Comparison of ENCODE assay signal across 8 cellular contexts in genomic region chr12:120086801-120087621, GRCh38. TPM values are rescaled to one million over a fixed set of nuclear protein-coding genes. Genes with fewer than 3 reads are reported as not detected.
DNase-seq lines count a peak whose midpoint lies in the region; ATAC-seq and TF ChIP-seq lines count a peak whose summit lies in the region.

No MANE protein-coding gene starts in this region.

- no peaks in the 10 kb centered on the region for H4K20me1 ChIP-seq in GM23248 (ENCODE audit: insufficient read depth)

- no peaks in the 10 kb centered on the region for H3K79me2 ChIP-seq in GM23248 (ENCODE audit: insufficient read depth)

- peak; percentile 97 for ATAC-seq in activated T-helper 17 cell treated with anti-CD3 and anti-CD28 coated beads, Interleukin-2, amount 50 U/mL, for 72 hours (replicated peaks)
- peak; percentile 92 to 96 (median 92) for ATAC-seq in natural killer cell

- H2AFZ ChIP-seq in GM23248: peak overlapping the region; percentile 78

- no peaks in the 10 kb centered on the region for H3K27me3 ChIP-seq in GM23248 (replicated peaks; ENCODE audit: insufficient read depth)

- whole genome bisulfite sequencing in GM23248 (ENCODE audit: low coverage in 1 of 2, low lambda C conversion rate in 2 of 2, missing lambda C conversion rate in 2 of 2), 2 experiments: 1% methylated on average over 54 to 55 of the region's 55 CpGs

- peak overlapping the region; percentile 69 for H3K9ac ChIP-seq in GM23248

- H3K9me3 Mint-ChIP-seq in activated T-helper 17 cell treated with anti-CD3 and anti-CD28 coated beads, Interleukin-2, amount 50 U/mL, for 72 hours: no peaks in the 10 kb centered on the region
- no peaks in the 10 kb centered on the region for H3K9me3 Mint-ChIP-seq in natural killer cell

- H3F3A ChIP-seq in GM23248 (ENCODE audit: insufficient read depth): peaks cover 11% of the 10 kb centered on the region

- peak overlapping the region; percentile 80 for H3K27ac Mint-ChIP-seq in activated T-helper 17 cell treated with anti-CD3 and anti-CD28 coated beads, Interleukin-2, amount 50 U/mL, for 72 hours
- peak overlapping the region; percentile 92 to 94 for H3K27ac Mint-ChIP-seq in natural killer cell

- TF ChIP-seq CTCF in natural killer cell (IDR thresholded peaks at IDR 0.05): peak; percentile 88

- peaks cover 3% of the 10 kb centered on the region; the same call in 1 of the 2 replicates for H3K4me1 ChIP-seq in GM23248 (ENCODE audit: insufficient read depth)

- peak overlapping the region; percentile 69 for H3K4me3 Mint-ChIP-seq in activated T-helper 17 cell treated with anti-CD3 and anti-CD28 coated beads, Interleukin-2, amount 50 U/mL, for 72 hours
- H3K4me3 Mint-ChIP-seq in natural killer cell: peak overlapping the region; percentile 85

- H3K4me1 Mint-ChIP-seq in activated T-helper 17 cell treated with anti-CD3 and anti-CD28 coated beads, Interleukin-2, amount 50 U/mL, for 72 hours: peaks cover 20% of the 10 kb centered on the region
- peaks cover 21 to 22% of the 10 kb centered on the region in 2 donors for H3K4me1 Mint-ChIP-seq in natural killer cell

- H3K9me2 ChIP-seq in GM23248 (ENCODE audit: insufficient read depth): no peaks in the 10 kb centered on the region

- H3K4me3 ChIP-seq in GM23248: peak overlapping the region; percentile 68

- peak overlapping the region; percentile 83 for H3K4me2 ChIP-seq in GM23248 (ENCODE audit: unreplicated experiment)

- H3K36me3 Mint-ChIP-seq in activated T-helper 17 cell treated with anti-CD3 and anti-CD28 coated beads, Interleukin-2, amount 50 U/mL, for 72 hours (ENCODE audit: low read depth): peaks cover 98% of the 10 kb centered on the region
- no peaks in the 10 kb centered on the region for H3K36me3 Mint-ChIP-seq in natural killer cell

- in situ Hi-C loops in GM23248 (cut with MboI): no loop called here

- intact Hi-C loops in natural killer cell (cut with micrococcal nuclease): loop anchor here (1.0 kb wide), 2 partner anchors 74 to 99 kb away; no protein-coding TSS in a partner anchor

- H3K27me3 Mint-ChIP-seq in activated T-helper 17 cell treated with anti-CD3 and anti-CD28 coated beads, Interleukin-2, amount 50 U/mL, for 72 hours: no peaks in the 10 kb centered on the region
- no peaks in the 10 kb centered on the region for H3K27me3 Mint-ChIP-seq in natural killer cell (ENCODE audit: low read depth in 2 of 2)

- H3K9me3 ChIP-seq in GM23248 (ENCODE audit: low read depth): no peaks in the 10 kb centered on the region

- DNase-seq in EH (ENCODE audit: low read depth): peak; percentile 99
- DNase-seq in GM23248: peak; percentile 99
- DNase-seq in Kasumi-1 (lab: John Stamatoyannopoulos, UW): peak; percentile 98 to 99
- peak; percentile 99 for DNase-seq in RKO (ENCODE audit: low spot score)
- peak; percentile 98 for DNase-seq in fibroblast of peridontal ligament (ENCODE audit: extremely low read depth)
- peak; percentile 99 for DNase-seq in natural killer cell
- DNase-seq in stimulated activated naive CD4-positive, alpha-beta T cell treated with Interleukin-2 at 50 U/mL for 16 hours (lab: John Stamatoyannopoulos, UW): peak; percentile 99

- no peaks in the 10 kb centered on the region for H3K36me3 ChIP-seq in GM23248 (ENCODE audit: low read depth)

- H3K27ac ChIP-seq in GM23248: peak overlapping the region; percentile 47

RNA-seq across cellular contexts. Expression of gene RAB35, which starts 29.5 kb away (rescaled TPM):
- total RNA-seq in GM23248 (2014; rRNA removed; shearing (Covaris generic)): 32.0 and 37.1 TPM in 2 replicates
- 28.2 and 28.7 TPM in 2 replicates for polyA plus RNA-seq in GM23248 (2016; fragmentation: Nextera tagmentation; extraction: Ambion mirVana)
- 10 to 100 TPM; 43.8 to 76.4 TPM for total RNA-seq in activated T-helper 17 cell treated with anti-CD3 and anti-CD28 coated beads, Interleukin-2, amount 50 U/mL, for 72 hours
- 10 to 100 TPM; 65.0 to 85.9 (median 81.2) TPM for total RNA-seq in natural killer cell

Comparison
In these comparisons a context has a peak if more than half of its experiments do, and no peak if none do; other contexts are left out.
1. Peak in every context shown above with its lines: DNase-seq, ATAC-seq, H3K4me3 ChIP-seq and H3K27ac ChIP-seq.